In the genomic region with DNA sequence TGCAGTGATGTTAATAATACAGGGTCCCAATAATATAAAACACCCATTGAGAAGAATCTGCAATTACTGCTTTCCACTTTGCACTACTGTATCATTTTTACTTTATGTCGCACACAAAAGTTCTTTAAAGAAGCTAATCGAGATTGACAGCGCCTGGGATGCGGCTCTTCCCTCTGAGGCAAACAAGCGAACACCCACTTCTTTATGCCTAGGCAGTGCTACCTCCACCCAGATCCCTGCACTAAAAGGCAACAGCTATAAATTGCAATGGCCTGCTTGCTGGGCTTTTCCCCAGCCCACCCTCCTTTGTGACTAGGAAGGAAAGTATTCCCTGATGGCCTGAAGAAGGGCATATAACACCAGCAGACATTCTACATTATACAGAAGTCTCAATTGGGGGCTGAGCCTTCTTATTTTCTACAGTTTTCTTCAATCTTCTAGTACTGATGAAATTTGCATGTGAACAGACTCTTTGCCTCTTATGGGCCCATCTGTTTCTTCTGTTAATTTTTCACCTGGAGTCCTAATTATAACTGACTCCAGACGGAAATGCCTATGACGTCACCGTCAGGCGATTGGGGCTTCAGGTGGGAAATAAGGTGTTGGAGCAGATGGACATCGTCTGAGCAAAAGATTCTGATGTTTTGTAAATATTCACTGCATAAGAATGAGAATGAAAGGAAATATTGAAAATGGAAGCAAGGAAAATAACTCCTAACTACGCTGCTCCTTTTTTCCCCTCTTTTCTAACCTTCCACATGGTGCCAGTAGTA, we compare ENCODE assay signal across 18 cellular contexts.
A peak's percentile ranks its signal among the peaks of the same experiment; 100 is the strongest.
DNase-seq lines count a peak whose midpoint lies in the region; ATAC-seq lines count a peak whose summit lies in the region.
"Had no signal": no experiment of that assay in that cellular context is flagged by ENCODE, and none has a peak within 500 bp of the region (broad histone marks: within the 10 kb centered on the region; RNA-seq: fewer than 3 reads in every experiment).

No MANE protein-coding gene starts in this region.

- DNase-seq in NCI-H2171 treated with DMSO at 0.1 percent for 48 hours (lab: John Stamatoyannopoulos, UW) (peak; percentile 36), caudate nucleus (lab: John Stamatoyannopoulos, UW) (peak in 42 of 61 donors; percentile 0 to 80 (median 16)), kidney tubule cell (ENCODE audit: low spot score) (peak; percentile 8), putamen (ENCODE audit: low spot score) (peak; percentile 46), NCI-H1105 (lab: John Stamatoyannopoulos, UW) (no peak)
- no peak for DNase-seq in activated naive CD4-positive, alpha-beta T cell (lab: John Stamatoyannopoulos, UW)
- DNase-seq: Caco-2; CD4-positive, CD25-positive, alpha-beta regulatory T cell; CD8-positive, alpha-beta T cell; DMS153; DND-41; H9 had no signal

- peak overlapping the region; percentile 62 for H3K27ac ChIP-seq in caudate nucleus (ENCODE audit: low read depth, low read length)
- H3K27ac ChIP-seq: BLaER1, C4-2B had no signal

- no peak for ATAC-seq in HG03045 (IDR thresholded peaks at IDR 0.05; ENCODE audit: unreplicated experiment)
- no peak for ATAC-seq in GM19452 (IDR thresholded peaks at IDR 0.05; ENCODE audit: unreplicated experiment)
- ATAC-seq: CD8-positive, alpha-beta T cell; GM23338; HCT116 had no signal

Comparison
In these comparisons a context has a peak if more than half of its experiments do, and no peak if none do; other contexts are left out.
1. DNase-seq: peak in NCI-H2171 treated with DMSO at 0.1 percent for 48 hours (single experiment), caudate nucleus (42 of 61), kidney tubule cell (single experiment) and putamen (single experiment); none in activated naive CD4-positive, alpha-beta T cell (0 of 4) and NCI-H1105 (single experiment).